11 cellular contexts compared by ENCODE assay signal in genomic region chr15:98714906-98715305, GRCh38.
DNase-seq lines count a peak whose midpoint lies in the region; ATAC-seq and TF ChIP-seq lines count a peak whose summit lies in the region.
"Had no signal": no experiment of that assay in that cellular context is flagged by ENCODE, and none has a peak within 500 bp of the region (broad histone marks: within the 10 kb centered on the region; RNA-seq: fewer than 3 reads in every experiment).

No MANE protein-coding gene starts in this region.

- H3K79me2 ChIP-seq in GM23338 (replicated peaks; ENCODE audit: insufficient read depth), result peaks cover 100% of the 10 kb centered on the region

- H3K4me3 Mint-ChIP-seq in GM23338, result no peak overlapping the region
- no peak overlapping the region for H3K4me3 Mint-ChIP-seq in chondrocyte (ENCODE audit: unreplicated experiment)
- H3K4me3 Mint-ChIP-seq: activated naive CD4-positive, alpha-beta T cell treated with anti-CD3 and anti-CD28 coated beads, Interleukin-2, amount 10 ng/mL, durations not matched to agents 7 days and 5 days; endodermal cell had no signal

- peaks cover 18% of the 10 kb centered on the region for H3K27me3 Mint-ChIP-seq in GM23338 (ENCODE audit: insufficient read depth, low read depth, poor library complexity)
- no peaks in the 10 kb centered on the region for H3K27me3 Mint-ChIP-seq in chondrocyte (ENCODE audit: low read depth)
- H3K27me3 Mint-ChIP-seq: activated naive CD4-positive, alpha-beta T cell treated with anti-CD3 and anti-CD28 coated beads, Interleukin-2, amount 10 ng/mL, durations not matched to agents 7 days and 5 days had no signal

- TF ChIP-seq CTCF in GM23338 (conservative IDR thresholded peaks at IDR 0.05; ENCODE audit: low read depth in 2 of 2) (no peak), chondrocyte (IDR thresholded peaks at IDR 0.05) (no peak), right atrium auricular region (IDR thresholded peaks at IDR 0.05) (no peak), adrenal gland (IDR thresholded peaks at IDR 0.05) (no peak)

- intact Hi-C loops in adrenal gland (cut with DNase I), result no loop called here

- DNase-seq in GM23338 (ENCODE audit: low spot score) (no peak), chondrocyte (ENCODE audit: low spot score) (no peak), right atrium auricular region (ENCODE audit: low spot score) (no peak), GOT3 (lab: John Stamatoyannopoulos, UW) (no peak), adrenal gland (no peak)
- DNase-seq: activated naive CD4-positive, alpha-beta T cell treated with anti-CD3 and anti-CD28 coated beads, Interleukin-2, amount 10 ng/mL, durations not matched to agents 7 days and 5 days; endodermal cell; NCI-H1436 treated with DMSO at 0.1 percent for 48 hours had no signal

- no peaks in the 10 kb centered on the region for H3K9me2 ChIP-seq in GM23338 (ENCODE audit: insufficient read depth)

- 84 to 86% (median 85%) methylated on average over 4 to 7 of the region's 7 CpGs for WGBS in adrenal gland, 4 donors

- H3K36me3 Mint-ChIP-seq in GM23338 (ENCODE audit: low read depth) (peaks cover 20% of the 10 kb centered on the region), chondrocyte (ENCODE audit: low read depth) (peaks cover 9% of the 10 kb centered on the region)

- H2AFZ ChIP-seq in GM23338, result no peak overlapping the region

- H3F3A ChIP-seq in GM23338 (replicated peaks; ENCODE audit: low read depth), result peaks cover 7% of the 10 kb centered on the region; the same call in 1 of the 2 replicates

- peaks cover 79% of the 10 kb centered on the region for H4K20me1 ChIP-seq in GM23338 (replicated peaks; ENCODE audit: insufficient read depth)

- peaks cover 8% of the 10 kb centered on the region for H3K9me3 Mint-ChIP-seq in GM23338
- H3K9me3 Mint-ChIP-seq in chondrocyte (ENCODE audit: low read depth), result peaks cover 10% of the 10 kb centered on the region
- H3K9me3 Mint-ChIP-seq: endodermal cell had no signal

- H3K27me3 ChIP-seq in GM23338 (ENCODE audit: insufficient read depth) (no peaks in the 10 kb centered on the region), right atrium auricular region (no peaks in the 10 kb centered on the region), skeletal muscle tissue (ENCODE audit: control insufficient read depth in 3 of 3, insufficient read depth in 3 of 3, low read length in 3 of 3) (no peaks in the 10 kb centered on the region), adrenal gland (no peaks in the 10 kb centered on the region)

- H3K36me3 ChIP-seq in GM23338 (ENCODE audit: insufficient read depth), result no peaks in the 10 kb centered on the region
- H3K36me3 ChIP-seq in right atrium auricular region, result peaks cover 8% of the 10 kb centered on the region
- H3K36me3 ChIP-seq in skeletal muscle tissue (ENCODE audit: control insufficient read depth in 3 of 3, insufficient read depth in 3 of 3, low read length in 3 of 3), result no peaks in the 10 kb centered on the region
- no peaks in the 10 kb centered on the region for H3K36me3 ChIP-seq in adrenal gland (replicated peaks in 1 of 2)

- H3K4me1 ChIP-seq in GM23338 (ENCODE audit: insufficient read depth) (peaks cover 91% of the 10 kb centered on the region), right atrium auricular region (peaks cover 0 to 69% of the 10 kb centered on the region in 2 donors), skeletal muscle tissue (ENCODE audit: control insufficient read depth in 3 of 3, insufficient read depth in 3 of 3, low read length in 3 of 3) (peaks cover 38 to 54% (median 51%) of the 10 kb centered on the region in 3 donors), adrenal gland (replicated peaks in 1 of 2) (peaks cover 11 to 41% of the 10 kb centered on the region in 2 donors)

- H3K27ac ChIP-seq in GM23338 (ENCODE audit: low read depth) (no peak overlapping the region), right atrium auricular region (peak overlapping the region; percentile 85 to 90), skeletal muscle tissue (ENCODE audit: low read depth, low read length) (peak overlapping the region; percentile 31), adrenal gland (no peak overlapping the region)

- H3K4me2 ChIP-seq in GM23338, result 0 out of 2 replicates have a peak overlapping the region, but pooled peaks have one; percentile 12

- no peak overlapping the region for H3K9ac ChIP-seq in skeletal muscle tissue (ENCODE audit: low read depth in 1 of 3, low read length in 3 of 3)

- H3K9me3 ChIP-seq in right atrium auricular region (no peaks in the 10 kb centered on the region), skeletal muscle tissue (ENCODE audit: control insufficient read depth in 3 of 3, low read length in 3 of 3) (peaks cover 0 to 4% (median 2%) of the 10 kb centered on the region in 3 donors), adrenal gland (replicated peaks in 1 of 3) (no peaks in the 10 kb centered on the region)

- H3K4me3 ChIP-seq in GM23338 (no peak overlapping the region), right atrium auricular region (no peak overlapping the region), skeletal muscle tissue (ENCODE audit: low read length in 3 of 3) (peak overlapping the region in 2 of 3 donors; percentile 7 to 42), adrenal gland (no peak overlapping the region)

- H3K27ac Mint-ChIP-seq in GM23338 (0 out of 2 replicates have a peak overlapping the region, but pooled peaks have one; percentile 2), chondrocyte (ENCODE audit: unreplicated experiment) (peak overlapping the region; percentile 9)
- H3K27ac Mint-ChIP-seq: activated naive CD4-positive, alpha-beta T cell treated with anti-CD3 and anti-CD28 coated beads, Interleukin-2, amount 10 ng/mL, durations not matched to agents 7 days and 5 days; endodermal cell had no signal

- peaks cover 78% of the 10 kb centered on the region for H3K4me1 Mint-ChIP-seq in GM23338
- peaks cover 55% of the 10 kb centered on the region for H3K4me1 Mint-ChIP-seq in chondrocyte (ENCODE audit: low read depth)

- no peak for TF ChIP-seq POLR2A in adrenal gland (IDR thresholded peaks at IDR 0.05)

- ATAC-seq in GM23338 (no peak), HG02852 (IDR thresholded peaks at IDR 0.05; ENCODE audit: unreplicated experiment) (no peak)
- ATAC-seq: left lobe of liver had no signal

TF ChIP-seq in GM23338, 12 proteins besides CTCF, POLR2A, EP300 and RAD21 (continues in another document):
- no peak for TF ChIP-seq NANOG (IDR thresholded peaks at IDR 0.05; ENCODE audit: borderline replicate concordance)
- TF ChIP-seq EZH2phosphoT487 (IDR thresholded peaks at IDR 0.05; ENCODE audit: unreplicated experiment), result no peak
- TF ChIP-seq JUNB (IDR thresholded peaks at IDR 0.05; ENCODE audit: unreplicated experiment), result no peak
- TF ChIP-seq, protein P1, sequence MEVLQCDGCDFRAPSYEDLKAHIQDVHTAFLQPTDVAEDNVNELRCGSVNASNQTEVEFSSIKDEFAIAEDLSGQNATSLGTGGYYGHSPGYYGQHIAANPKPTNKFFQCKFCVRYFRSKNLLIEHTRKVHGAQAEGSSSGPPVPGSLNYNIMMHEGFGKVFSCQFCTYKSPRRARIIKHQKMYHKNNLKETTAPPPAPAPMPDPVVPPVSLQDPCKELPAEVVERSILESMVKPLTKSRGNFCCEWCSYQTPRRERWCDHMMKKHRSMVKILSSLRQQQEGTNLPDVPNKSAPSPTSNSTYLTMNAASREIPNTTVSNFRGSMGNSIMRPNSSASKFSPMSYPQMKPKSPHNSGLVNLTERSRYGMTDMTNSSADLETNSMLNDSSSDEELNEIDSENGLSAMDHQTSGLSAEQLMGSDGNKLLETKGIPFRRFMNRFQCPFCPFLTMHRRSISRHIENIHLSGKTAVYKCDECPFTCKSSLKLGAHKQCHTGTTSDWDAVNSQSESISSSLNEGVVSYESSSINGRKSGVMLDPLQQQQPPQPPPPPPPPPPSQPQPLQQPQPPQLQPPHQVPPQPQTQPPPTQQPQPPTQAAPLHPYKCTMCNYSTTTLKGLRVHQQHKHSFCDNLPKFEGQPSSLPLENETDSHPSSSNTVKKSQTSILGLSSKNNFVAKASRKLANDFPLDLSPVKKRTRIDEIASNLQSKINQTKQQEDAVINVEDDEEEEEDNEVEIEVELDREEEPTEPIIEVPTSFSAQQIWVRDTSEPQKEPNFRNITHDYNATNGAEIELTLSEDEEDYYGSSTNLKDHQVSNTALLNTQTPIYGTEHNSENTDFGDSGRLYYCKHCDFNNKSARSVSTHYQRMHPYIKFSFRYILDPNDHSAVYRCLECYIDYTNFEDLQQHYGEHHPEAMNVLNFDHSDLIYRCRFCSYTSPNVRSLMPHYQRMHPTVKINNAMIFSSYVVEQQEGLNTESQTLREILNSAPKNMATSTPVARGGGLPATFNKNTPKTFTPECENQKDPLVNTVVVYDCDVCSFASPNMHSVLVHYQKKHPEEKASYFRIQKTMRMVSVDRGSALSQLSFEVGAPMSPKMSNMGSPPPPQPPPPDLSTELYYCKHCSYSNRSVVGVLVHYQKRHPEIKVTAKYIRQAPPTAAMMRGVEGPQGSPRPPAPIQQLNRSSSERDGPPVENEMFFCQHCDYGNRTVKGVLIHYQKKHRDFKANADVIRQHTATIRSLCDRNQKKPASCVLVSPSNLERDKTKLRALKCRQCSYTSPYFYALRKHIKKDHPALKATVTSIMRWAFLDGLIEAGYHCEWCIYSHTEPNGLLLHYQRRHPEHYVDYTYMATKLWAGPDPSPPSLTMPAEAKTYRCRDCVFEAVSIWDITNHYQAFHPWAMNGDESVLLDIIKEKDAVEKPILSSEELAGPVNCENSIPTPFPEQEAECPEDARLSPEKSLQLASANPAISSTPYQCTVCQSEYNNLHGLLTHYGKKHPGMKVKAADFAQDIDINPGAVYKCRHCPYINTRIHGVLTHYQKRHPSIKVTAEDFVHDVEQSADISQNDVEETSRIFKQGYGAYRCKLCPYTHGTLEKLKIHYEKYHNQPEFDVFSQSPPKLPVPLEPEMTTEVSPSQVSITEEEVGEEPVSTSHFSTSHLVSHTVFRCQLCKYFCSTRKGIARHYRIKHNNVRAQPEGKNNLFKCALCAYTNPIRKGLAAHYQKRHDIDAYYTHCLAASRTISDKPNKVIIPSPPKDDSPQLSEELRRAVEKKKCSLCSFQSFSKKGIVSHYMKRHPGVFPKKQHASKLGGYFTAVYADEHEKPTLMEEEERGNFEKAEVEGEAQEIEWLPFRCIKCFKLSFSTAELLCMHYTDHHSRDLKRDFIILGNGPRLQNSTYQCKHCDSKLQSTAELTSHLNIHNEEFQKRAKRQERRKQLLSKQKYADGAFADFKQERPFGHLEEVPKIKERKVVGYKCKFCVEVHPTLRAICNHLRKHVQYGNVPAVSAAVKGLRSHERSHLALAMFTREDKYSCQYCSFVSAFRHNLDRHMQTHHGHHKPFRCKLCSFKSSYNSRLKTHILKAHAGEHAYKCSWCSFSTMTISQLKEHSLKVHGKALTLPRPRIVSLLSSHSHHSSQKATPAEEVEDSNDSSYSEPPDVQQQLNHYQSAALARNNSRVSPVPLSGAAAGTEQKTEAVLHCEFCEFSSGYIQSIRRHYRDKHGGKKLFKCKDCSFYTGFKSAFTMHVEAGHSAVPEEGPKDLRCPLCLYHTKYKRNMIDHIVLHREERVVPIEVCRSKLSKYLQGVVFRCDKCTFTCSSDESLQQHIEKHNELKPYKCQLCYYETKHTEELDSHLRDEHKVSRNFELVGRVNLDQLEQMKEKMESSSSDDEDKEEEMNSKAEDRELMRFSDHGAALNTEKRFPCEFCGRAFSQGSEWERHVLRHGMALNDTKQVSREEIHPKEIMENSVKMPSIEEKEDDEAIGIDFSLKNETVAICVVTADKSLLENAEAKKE (CRISPR knock-in tag; IDR thresholded peaks at IDR 0.05), result no peak

Comparison
In these comparisons a context has a peak if more than half of its experiments do, and no peak if none do; other contexts are left out.
1. H3K27ac ChIP-seq: peak in right atrium auricular region (2 of 2) and skeletal muscle tissue (single experiment); none in GM23338 (single experiment) and adrenal gland (0 of 5).
2. H3K4me3 ChIP-seq: peak in skeletal muscle tissue (2 of 3); none in GM23338 (single experiment), right atrium auricular region (0 of 2) and adrenal gland (0 of 4).